1 cellular context compared by ENCODE assay signal in genomic region chr11:17719940-17720795, GRCh38.
TF ChIP-seq lines count a peak whose summit lies in the region.

No MANE protein-coding gene starts in this region.

TF ChIP-seq in H1, 55 proteins besides CTCF, POLR2A, EP300 and RAD21 (continued from another document):
- TF ChIP-seq ATF2 (IDR thresholded peaks at IDR 0.05; ENCODE audit: low read length) (no peak), TAF1 (IDR thresholded peaks at IDR 0.05; ENCODE audit: low read depth, low read length) (no peak), HDAC2 (IDR thresholded peaks at IDR 0.05; ENCODE audit: borderline replicate concordance in 1 of 2, low read depth in 2 of 2, low read length in 2 of 2) (0 out of 4 replicates have a peak, but pooled peaks of 1 of the 2 experiments have one; percentile 37), KDM1A (IDR thresholded peaks at IDR 0.05; ENCODE audit: borderline replicate concordance, low read length) (0 out of 2 replicates have a peak, but pooled peaks have one; percentile 27), SUZ12 (IDR thresholded peaks at IDR 0.05; ENCODE audit: low read length) (peak; percentile 61), YY1 (IDR thresholded peaks at IDR 0.05; ENCODE audit: low read depth, low read length) (no peak), E2F6 (IDR thresholded peaks at IDR 0.05) (peak; percentile 93), ATF3 (IDR thresholded peaks at IDR 0.05; ENCODE audit: insufficient read depth, low read depth, low read length) (no peak), RNF2 (IDR thresholded peaks at IDR 0.05; ENCODE audit: borderline replicate concordance, low read depth, low read length, missing control alignments, poor library complexity, severe bottlenecking) (peak; percentile 56), SIRT6 (IDR thresholded peaks at IDR 0.05; ENCODE audit: low read length) (no peak), EZH2 (IDR thresholded peaks at IDR 0.05; ENCODE audit: low read depth, low read length, severe bottlenecking) (peak; percentile 65), RXRA (IDR thresholded peaks at IDR 0.05; ENCODE audit: insufficient read depth, low read depth, low read length) (no peak)
TF ChIP-seq in H1: peak in this region for 8.
